ENCODE assay signal across 10 cellular contexts in the genomic region with DNA sequence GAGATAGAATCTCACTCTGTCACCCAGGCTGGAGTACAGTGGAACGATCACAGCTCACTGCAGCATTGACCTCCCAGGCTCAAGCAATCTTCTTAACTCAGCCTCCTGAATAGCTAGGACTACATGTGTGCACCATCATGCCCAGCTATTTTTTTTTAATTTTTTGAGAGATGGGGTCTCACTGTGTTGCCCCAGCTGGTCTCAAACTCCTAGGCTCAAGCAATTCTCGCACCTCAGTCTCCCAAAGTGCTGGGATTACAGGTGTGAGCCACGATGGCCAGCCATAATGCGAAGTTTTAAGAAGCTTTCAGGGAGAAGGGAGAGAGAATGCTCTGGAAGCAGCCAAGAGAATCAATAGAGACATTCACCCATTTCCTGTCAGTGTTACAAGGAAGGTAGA.
"Had no signal": no experiment of that assay in that cellular context is flagged by ENCODE, and none has a peak within 500 bp of the region (broad histone marks: within the 10 kb centered on the region; RNA-seq: fewer than 3 reads in every experiment).

No MANE protein-coding gene starts in this region.

- H3K9ac ChIP-seq: GM23248 had no signal

- DNase-seq: GM23248, GOT3, H9, HCEC 1CT, HFFc6, IMR-90, KG1 had no signal

- ATAC-seq: K562 had no signal

- FAIRE-seq: H54, HTR-8/SVneo, K562 had no signal

- H3K4me3 ChIP-seq: GM23248, K562 had no signal

- H3K27ac ChIP-seq: GM23248 had no signal

- H2AFZ ChIP-seq: GM23248 had no signal
